In genomic region chr9:80664327-80665210, GRCh38 we compare ENCODE assay signal across 13 cellular contexts.
DNase-seq lines count a peak whose midpoint lies in the region; ATAC-seq and TF ChIP-seq lines count a peak whose summit lies in the region.
"Had no signal": no experiment of that assay in that cellular context is flagged by ENCODE, and none has a peak within 500 bp of the region (broad histone marks: within the 10 kb centered on the region; RNA-seq: fewer than 3 reads in every experiment).

No MANE protein-coding gene starts in this region.

- no peaks in the 10 kb centered on the region for H4K20me1 ChIP-seq in MM.1S (ENCODE audit: insufficient read depth, low read length)
- no peaks in the 10 kb centered on the region for H4K20me1 ChIP-seq in neural progenitor cell (ENCODE audit: low read depth)

- H3K9me3 ChIP-seq in MM.1S (replicated peaks; ENCODE audit: insufficient read depth, low read length) (no peaks in the 10 kb centered on the region), neural progenitor cell (ENCODE audit: low read depth) (no peaks in the 10 kb centered on the region)

- no peak overlapping the region for H3K9ac ChIP-seq in MM.1S (ENCODE audit: low read length)
- no peak overlapping the region for H3K9ac ChIP-seq in neural progenitor cell

- DNase-seq in H4 (ENCODE audit: low spot score): peak; percentile 34
- peak; percentile 37 for DNase-seq in MM.1S
- DNase-seq in chondrocyte (ENCODE audit: low spot score): no peak
- DNase-seq in neural progenitor cell (ENCODE audit: low spot score): peak; percentile 10
- no peak for DNase-seq in NCI-H2196 (lab: John Stamatoyannopoulos, UW; ENCODE audit: unreplicated experiment)
- DNase-seq: activated naive CD4-positive, alpha-beta T cell; cerebellar nuclear complex; left ventricle myocardium superior; NCI-H187 treated with DMSO at 0.1 percent for 48 hours; stimulated activated CD4-positive, alpha-beta T cell treated with anti-CD3 and anti-CD28 coated beads, Interleukin-2, amount 100 ng/mL, for 24 hours; stimulated activated naive CD8-positive, alpha-beta T cell treated with anti-CD3 and anti-CD28 coated beads, Interleukin-15, amount 100 ng/mL, for 72 hours had no signal

- H3K36me3 ChIP-seq in MM.1S (replicated peaks; ENCODE audit: insufficient read depth, low read length) (no peaks in the 10 kb centered on the region), neural progenitor cell (no peaks in the 10 kb centered on the region)

- H3K27ac ChIP-seq in MM.1S (ENCODE audit: low read length) (no peak overlapping the region), neural progenitor cell (no peak overlapping the region)

- ATAC-seq in GM18517 (IDR thresholded peaks at IDR 0.05; ENCODE audit: unreplicated experiment) (no peak), GM18873 (IDR thresholded peaks at IDR 0.05; ENCODE audit: low FRiP score, unreplicated experiment) (no peak)
- ATAC-seq: left ventricle myocardium superior; stimulated activated naive CD8-positive, alpha-beta T cell treated with anti-CD3 and anti-CD28 coated beads, Interleukin-15, amount 100 ng/mL, for 72 hours had no signal

- H3K4me3 ChIP-seq in MM.1S (ENCODE audit: low read length): no peak overlapping the region
- no peak overlapping the region for H3K4me3 ChIP-seq in neural progenitor cell

- H3K27me3 ChIP-seq in MM.1S (replicated peaks; ENCODE audit: insufficient read depth, low read length) (no peaks in the 10 kb centered on the region), neural progenitor cell (no peaks in the 10 kb centered on the region)

- no peaks in the 10 kb centered on the region for H3K36me3 Mint-ChIP-seq in chondrocyte (ENCODE audit: low read depth)
- peaks cover 2% of the 10 kb centered on the region for H3K36me3 Mint-ChIP-seq in neural progenitor cell

- no peak overlapping the region for H3K27ac Mint-ChIP-seq in chondrocyte (ENCODE audit: unreplicated experiment)
- H3K27ac Mint-ChIP-seq in neural progenitor cell: no peak overlapping the region
- H3K27ac Mint-ChIP-seq: stimulated activated naive CD8-positive, alpha-beta T cell treated with anti-CD3 and anti-CD28 coated beads, Interleukin-15, amount 100 ng/mL, for 72 hours had no signal

- H3F3A ChIP-seq in MM.1S (ENCODE audit: insufficient read depth, low read length): no peaks in the 10 kb centered on the region
- no peaks in the 10 kb centered on the region for H3F3A ChIP-seq in neural progenitor cell (ENCODE audit: low read depth)

- no peak overlapping the region for H2AFZ ChIP-seq in MM.1S (ENCODE audit: low read length)
- H2AFZ ChIP-seq in neural progenitor cell (replicated peaks): no peak overlapping the region

- H3K4me2 ChIP-seq in MM.1S (ENCODE audit: low read depth, low read length) (no peak overlapping the region), neural progenitor cell (no peak overlapping the region)

- no peak overlapping the region for H3K4me3 Mint-ChIP-seq in chondrocyte (ENCODE audit: unreplicated experiment)
- no peak overlapping the region for H3K4me3 Mint-ChIP-seq in neural progenitor cell
- H3K4me3 Mint-ChIP-seq: stimulated activated naive CD8-positive, alpha-beta T cell treated with anti-CD3 and anti-CD28 coated beads, Interleukin-15, amount 100 ng/mL, for 72 hours had no signal

- H3K9me2 ChIP-seq in MM.1S (replicated peaks; ENCODE audit: insufficient read depth, low read length): no peaks in the 10 kb centered on the region

- H3K4me1 ChIP-seq in MM.1S (ENCODE audit: low read length): 0 out of 2 replicates have a peak, but pooled peaks cover 3% of the 10 kb centered on the region
- no peaks in the 10 kb centered on the region for H3K4me1 ChIP-seq in neural progenitor cell

- H3K4me1 Mint-ChIP-seq in chondrocyte (ENCODE audit: low read depth) (no peaks in the 10 kb centered on the region), neural progenitor cell (no peaks in the 10 kb centered on the region)
- H3K4me1 Mint-ChIP-seq: stimulated activated naive CD8-positive, alpha-beta T cell treated with anti-CD3 and anti-CD28 coated beads, Interleukin-15, amount 100 ng/mL, for 72 hours had no signal

- H3K9me3 Mint-ChIP-seq in chondrocyte (ENCODE audit: low read depth) (peaks cover 14% of the 10 kb centered on the region), neural progenitor cell (peaks cover 35% of the 10 kb centered on the region)

- H3K27me3 Mint-ChIP-seq in chondrocyte (ENCODE audit: low read depth) (no peaks in the 10 kb centered on the region), neural progenitor cell (ENCODE audit: insufficient read depth, low read depth) (peaks cover 4% of the 10 kb centered on the region)
- H3K27me3 Mint-ChIP-seq: stimulated activated naive CD8-positive, alpha-beta T cell treated with anti-CD3 and anti-CD28 coated beads, Interleukin-15, amount 100 ng/mL, for 72 hours had no signal

- H3K79me2 ChIP-seq in MM.1S (ENCODE audit: low read length) (no peaks in the 10 kb centered on the region), neural progenitor cell (ENCODE audit: low read depth) (no peaks in the 10 kb centered on the region)

- TF ChIP-seq CTCF in MM.1S (IDR thresholded peaks at IDR 0.05; ENCODE audit: low read length): 0 out of 2 replicates have a peak, but pooled peaks have one; percentile 6
- TF ChIP-seq CTCF in chondrocyte (IDR thresholded peaks at IDR 0.05): peak; percentile 33
- TF ChIP-seq CTCF in neural progenitor cell (IDR thresholded peaks at IDR 0.05): peak; percentile 36

Comparison
In these comparisons a context has a peak if more than half of its experiments do, and no peak if none do; other contexts are left out.
1. DNase-seq: peak in H4 (single experiment), MM.1S (single experiment) and neural progenitor cell (single experiment); none in chondrocyte (single experiment) and NCI-H2196 (single experiment).
2. Peak in every context shown above with its lines, with median percentiles within 50 percentile points of each other: CTCF ChIP-seq.